In the genomic region with DNA sequence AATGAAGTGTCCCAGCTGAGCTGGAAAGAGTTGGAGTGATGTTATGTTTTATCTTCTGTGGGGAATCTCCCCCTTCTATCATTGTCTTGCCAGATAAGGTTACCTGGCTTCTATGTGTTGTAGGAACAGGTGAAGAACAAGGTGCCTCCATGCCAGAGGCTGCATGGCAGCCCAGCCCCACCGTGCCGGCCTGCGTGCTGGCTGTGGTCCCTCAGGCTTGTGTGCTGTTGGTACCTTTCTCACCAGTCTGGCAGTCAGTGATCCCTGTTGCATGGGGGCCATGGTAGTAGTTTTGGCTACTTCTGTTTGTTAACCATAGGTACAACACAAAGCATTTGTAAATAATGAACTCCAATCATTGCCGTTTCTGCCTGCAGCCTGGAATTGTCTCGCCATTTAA, we compare ENCODE assay signal across 22 cellular contexts. TPM values are rescaled to one million over a fixed set of nuclear protein-coding genes. Genes with fewer than 3 reads are reported as not detected.
DNase-seq lines count a peak whose midpoint lies in the region; ATAC-seq, FAIRE-seq and TF ChIP-seq lines count a peak whose summit lies in the region.
"Had no signal": no experiment of that assay in that cellular context is flagged by ENCODE, and none has a peak within 500 bp of the region (broad histone marks: within the 10 kb centered on the region; RNA-seq: fewer than 3 reads in every experiment).

No MANE protein-coding gene starts in this region.

- no peak for DNase-seq in activated naive CD4-positive, alpha-beta T cell treated with anti-CD3 and anti-CD28 coated beads for 36 hours
- no peak for DNase-seq in activated naive CD4-positive, alpha-beta T cell treated with anti-CD3 and anti-CD28 coated beads, Interleukin-2, amount 50 U/mL, for 16 hours
- DNase-seq in activated B cell treated with CpG ODN at 0.5 μM for 24 hours (no peak), endodermal cell (no peak), urothelium cell line (ENCODE audit: low spot score) (no peak), amniotic stem cell (lab: John Stamatoyannopoulos, UW) (no peak), hypothalamus (lab: John Stamatoyannopoulos, UW) (no peak), NCI-H1436 treated with DMSO at 0.1 percent for 48 hours (lab: John Stamatoyannopoulos, UW) (no peak)
- DNase-seq: dorsolateral prefrontal cortex; gastrocnemius medialis; NCI-H1417 treated with DMSO at 0.1 percent for 48 hours; NCI-H2171 treated with DMSO at 0.1 percent for 48 hours; NCI-H69; stimulated activated CD4-positive, alpha-beta T cell treated with anti-CD3 and anti-CD28 coated beads, Interleukin-4, amount 100 ng/mL, for 1 hour; SW 1271 had no signal

- ATAC-seq in activated B cell treated with CpG ODN at 0.5 μM for 24 hours (ENCODE audit: low read depth) = no peak
- ATAC-seq: gastrocnemius medialis, Right ventricle myocardium inferior had no signal

- H3K27me3 ChIP-seq in endodermal cell (ENCODE audit: control insufficient read depth, insufficient read depth, low read length, poor library complexity, severe bottlenecking) = no peaks in the 10 kb centered on the region
- H3K27me3 ChIP-seq: adrenal gland, dorsolateral prefrontal cortex, gastrocnemius medialis had no signal

- H3K9ac ChIP-seq in endodermal cell (ENCODE audit: extremely low read depth, low read length, poor library complexity, severe bottlenecking) = no peak overlapping the region

- H3K4me3 ChIP-seq in endodermal cell (ENCODE audit: low read length) = no peak overlapping the region
- H3K4me3 ChIP-seq: adrenal gland, dorsolateral prefrontal cortex, gastrocnemius medialis, HAP-1, smooth muscle cell had no signal

- no peaks in the 10 kb centered on the region for H3K9me3 ChIP-seq in endodermal cell (ENCODE audit: control insufficient read depth, low read length)
- H3K9me3 ChIP-seq: adrenal gland, gastrocnemius medialis, HAP-1 had no signal

- H3K4me1 Mint-ChIP-seq in activated naive CD4-positive, alpha-beta T cell treated with anti-CD3 and anti-CD28 coated beads for 36 hours (ENCODE audit: low read depth) = peaks cover 74% of the 10 kb centered on the region
- H3K4me1 Mint-ChIP-seq in activated B cell treated with CpG ODN at 0.5 μM for 24 hours (peaks cover 50% of the 10 kb centered on the region), endodermal cell (peaks cover 34% of the 10 kb centered on the region)

- FAIRE-seq in urothelium cell line (lab: Jason Lieb, UNC) = peak; percentile 42
- FAIRE-seq: bronchial epithelial cell had no signal

- POLR2A ChIA-PET in activated B cell treated with CpG ODN at 0.5 μM for 24 hours (lab: Charles Lee) = interaction anchor here (1.8 kb wide), 1 partner anchor 11 kb away, joined by 6 read pairs; no protein-coding TSS in a partner anchor

- no peak for TF ChIP-seq CTCF in activated B cell treated with CpG ODN at 0.5 μM for 24 hours (IDR thresholded peaks at IDR 0.05)
- TF ChIP-seq CTCF in endodermal cell (conservative IDR thresholded peaks at IDR 0.05) = no peak

- no peaks in the 10 kb centered on the region for H3K9me3 Mint-ChIP-seq in activated naive CD4-positive, alpha-beta T cell treated with anti-CD3 and anti-CD28 coated beads for 36 hours
- no peaks in the 10 kb centered on the region for H3K9me3 Mint-ChIP-seq in activated B cell treated with CpG ODN at 0.5 μM for 24 hours
- H3K9me3 Mint-ChIP-seq in endodermal cell = no peaks in the 10 kb centered on the region

- intact Hi-C loops in activated naive CD4-positive, alpha-beta T cell treated with anti-CD3 and anti-CD28 coated beads for 36 hours (cut with micrococcal nuclease) = loop anchor here (2.0 kb wide), 1 partner anchor 59 kb away; a partner anchor contains a TSS
- intact Hi-C loops in activated B cell treated with CpG ODN at 0.5 μM for 24 hours (cut with micrococcal nuclease) = no loop called here

- no peaks in the 10 kb centered on the region for H3K27me3 Mint-ChIP-seq in activated naive CD4-positive, alpha-beta T cell treated with anti-CD3 and anti-CD28 coated beads for 36 hours (ENCODE audit: low read depth)
- H3K27me3 Mint-ChIP-seq in activated B cell treated with CpG ODN at 0.5 μM for 24 hours (no peaks in the 10 kb centered on the region), endodermal cell (ENCODE audit: insufficient read depth) (no peaks in the 10 kb centered on the region)

- H3K4me1 ChIP-seq in endodermal cell (ENCODE audit: control insufficient read depth, insufficient read depth, low read length) = peaks cover 3% of the 10 kb centered on the region

- H3K36me3 Mint-ChIP-seq in activated naive CD4-positive, alpha-beta T cell treated with anti-CD3 and anti-CD28 coated beads for 36 hours (ENCODE audit: low read depth) = peaks cover 26% of the 10 kb centered on the region
- peaks cover 71% of the 10 kb centered on the region for H3K36me3 Mint-ChIP-seq in activated B cell treated with CpG ODN at 0.5 μM for 24 hours (ENCODE audit: low read depth)
- peaks cover 41% of the 10 kb centered on the region for H3K36me3 Mint-ChIP-seq in endodermal cell (ENCODE audit: low read depth)

- CTCF ChIA-PET in activated naive CD4-positive, alpha-beta T cell treated with anti-CD3 and anti-CD28 coated beads for 36 hours (lab: Charles Lee) = no interaction called here
- CTCF ChIA-PET in activated B cell treated with CpG ODN at 0.5 μM for 24 hours (lab: Charles Lee) = no interaction called here

- no peak overlapping the region for H3K27ac ChIP-seq in endodermal cell (ENCODE audit: low read depth, low read length)
- H3K27ac ChIP-seq: adrenal gland, gastrocnemius medialis, VCaP had no signal

- H3K27ac Mint-ChIP-seq in activated naive CD4-positive, alpha-beta T cell treated with anti-CD3 and anti-CD28 coated beads for 36 hours = peak overlapping the region; percentile 39
- H3K27ac Mint-ChIP-seq in activated B cell treated with CpG ODN at 0.5 μM for 24 hours (peak overlapping the region; percentile 79), endodermal cell (peak overlapping the region; percentile 62)

- 97 to 100% methylated on average over 3 to 5 of the region's 5 CpGs for WGBS in endodermal cell (ENCODE audit: insufficient coverage in 1 of 2, insufficient read length in 1 of 2), 2 experiments

- H3K4me3 Mint-ChIP-seq in activated naive CD4-positive, alpha-beta T cell treated with anti-CD3 and anti-CD28 coated beads for 36 hours = no peak overlapping the region
- H3K4me3 Mint-ChIP-seq in activated B cell treated with CpG ODN at 0.5 μM for 24 hours = no peak overlapping the region
- no peak overlapping the region for H3K4me3 Mint-ChIP-seq in endodermal cell

- peaks cover 41% of the 10 kb centered on the region for H3K36me3 ChIP-seq in endodermal cell (ENCODE audit: control insufficient read depth, insufficient read depth, low read length)
- H3K36me3 ChIP-seq: HAP-1 had no signal

RNA-seq across cellular contexts. Expression of a gene that starts 37.9 kb away (rescaled TPM):
- 10 to 100 TPM; 87.9 to 88.3 TPM for total RNA-seq in activated naive CD4-positive, alpha-beta T cell treated with anti-CD3 and anti-CD28 coated beads for 36 hours
- total RNA-seq in activated B cell treated with CpG ODN at 0.5 μM for 24 hours (83.8 and 89.0 TPM in 2 replicates), endodermal cell (10 to 100 TPM; 37.4 to 38.1 TPM)
- 36.7 TPM for polyA plus RNA-seq in endodermal cell (2013, experiment 1 of 2)
- 40.5 TPM for polyA plus RNA-seq in endodermal cell (2013, experiment 2 of 2)

RNA-seq across cellular contexts. Expression of a gene that starts 50.9 kb away (rescaled TPM):
- total RNA-seq in activated naive CD4-positive, alpha-beta T cell treated with anti-CD3 and anti-CD28 coated beads for 36 hours = under 1 TPM; 0.05 TPM
- total RNA-seq in activated B cell treated with CpG ODN at 0.5 μM for 24 hours = 0.33 and 0.93 TPM in 2 replicates
- total RNA-seq in endodermal cell = 1 to 10 TPM; 5.8 to 6.7 TPM
- 25.0 TPM for polyA plus RNA-seq in endodermal cell (2013, experiment 1 of 2)
- polyA plus RNA-seq in endodermal cell (2013, experiment 2 of 2) = 21.5 TPM

RNA-seq across cellular contexts. Expression of a gene that starts 59.1 kb away (rescaled TPM):
- total RNA-seq in activated naive CD4-positive, alpha-beta T cell treated with anti-CD3 and anti-CD28 coated beads for 36 hours = 100 to 1,000 TPM; 391 to 406 TPM
- 143 and 154 TPM in 2 replicates for total RNA-seq in activated B cell treated with CpG ODN at 0.5 μM for 24 hours
- under 1 TPM; 0.11 to 0.33 TPM for total RNA-seq in endodermal cell
- 0.07 TPM for polyA plus RNA-seq in endodermal cell (2013, experiment 1 of 2)
- 0.12 TPM for polyA plus RNA-seq in endodermal cell (2013, experiment 2 of 2)
- polyA plus RNA-seq: AG04450, smooth muscle cell had no signal

Comparison
In these comparisons a context has a peak if more than half of its experiments do, and no peak if none do; other contexts are left out.
1. RNA of a gene that starts 59.1 kb away (total RNA-seq): 391 to 406 TPM in activated naive CD4-positive, alpha-beta T cell treated with anti-CD3 and anti-CD28 coated beads for 36 hours and 143 to 154 TPM in activated B cell treated with CpG ODN at 0.5 μM for 24 hours; 0.11 to 0.33 TPM in endodermal cell; every median in the first group is over 100 times any median in the second.
2. Peak in every context shown above with its lines, with median percentiles within 50 percentile points of each other: H3K27ac Mint-ChIP-seq.